1 cellular context compared by ENCODE assay signal in the genomic region with DNA sequence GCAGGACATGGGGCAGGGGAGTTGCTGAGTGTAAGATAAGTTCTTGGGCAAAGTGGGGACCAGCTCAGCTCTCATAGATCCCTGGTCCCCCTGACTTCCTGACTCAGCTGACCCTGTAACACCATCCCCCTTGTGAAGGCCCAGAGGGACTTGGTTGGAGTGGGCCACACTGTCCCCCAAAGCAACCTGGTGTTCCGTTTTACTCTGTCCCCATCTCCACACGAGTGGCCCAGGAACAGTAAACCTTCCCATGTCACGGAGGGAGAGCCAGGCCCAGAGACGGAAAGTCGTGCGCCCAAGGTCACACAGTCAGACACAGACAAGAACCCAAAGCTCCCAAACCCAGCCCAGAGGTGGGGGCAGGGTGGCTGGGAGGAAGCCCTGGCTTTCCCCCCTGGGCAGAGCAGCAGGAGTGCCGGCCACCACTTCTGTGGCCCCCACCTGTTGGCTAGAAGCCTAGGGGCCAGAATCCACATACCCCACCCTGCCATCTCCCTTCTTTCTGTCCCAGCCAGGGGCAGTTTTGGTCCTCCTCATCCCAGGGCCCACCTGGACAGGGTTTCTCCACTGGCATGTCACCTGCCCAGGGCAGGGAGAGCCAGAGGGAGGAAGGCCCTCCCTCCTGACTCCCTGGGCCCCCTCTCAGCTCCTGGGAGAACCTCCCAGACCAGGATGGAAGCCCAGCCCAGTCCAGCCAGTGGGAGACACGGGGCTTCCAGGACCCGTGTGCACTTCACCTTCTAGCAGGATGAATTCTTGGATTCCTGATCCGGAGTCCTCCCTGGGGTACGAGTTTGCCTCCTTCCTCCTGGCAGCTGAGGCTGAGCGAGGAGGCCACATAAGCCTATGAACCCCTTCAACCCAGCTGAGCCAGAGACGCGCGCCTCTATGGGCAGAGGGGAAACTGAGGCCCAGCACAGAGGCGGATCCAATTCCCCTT.
TF ChIP-seq lines count a peak whose summit lies in the region.

No MANE protein-coding gene starts in this region.

TF ChIP-seq in liver, 16 proteins besides CTCF, POLR2A, EP300 and RAD21:
- TF ChIP-seq, protein P1, sequence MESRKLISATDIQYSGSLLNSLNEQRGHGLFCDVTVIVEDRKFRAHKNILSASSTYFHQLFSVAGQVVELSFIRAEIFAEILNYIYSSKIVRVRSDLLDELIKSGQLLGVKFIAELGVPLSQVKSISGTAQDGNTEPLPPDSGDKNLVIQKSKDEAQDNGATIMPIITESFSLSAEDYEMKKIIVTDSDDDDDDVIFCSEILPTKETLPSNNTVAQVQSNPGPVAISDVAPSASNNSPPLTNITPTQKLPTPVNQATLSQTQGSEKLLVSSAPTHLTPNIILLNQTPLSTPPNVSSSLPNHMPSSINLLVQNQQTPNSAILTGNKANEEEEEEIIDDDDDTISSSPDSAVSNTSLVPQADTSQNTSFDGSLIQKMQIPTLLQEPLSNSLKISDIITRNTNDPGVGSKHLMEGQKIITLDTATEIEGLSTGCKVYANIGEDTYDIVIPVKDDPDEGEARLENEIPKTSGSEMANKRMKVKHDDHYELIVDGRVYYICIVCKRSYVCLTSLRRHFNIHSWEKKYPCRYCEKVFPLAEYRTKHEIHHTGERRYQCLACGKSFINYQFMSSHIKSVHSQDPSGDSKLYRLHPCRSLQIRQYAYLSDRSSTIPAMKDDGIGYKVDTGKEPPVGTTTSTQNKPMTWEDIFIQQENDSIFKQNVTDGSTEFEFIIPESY (IDR thresholded peaks at IDR 0.05) = no peak
- TF ChIP-seq SP1 (IDR thresholded peaks at IDR 0.05) (no peak), GABPA (IDR thresholded peaks at IDR 0.05 in 1 of 2, conservative IDR thresholded peaks at IDR 0.05 in 1 of 2) (no peak), RXRA (IDR thresholded peaks at IDR 0.05) (no peak)
